Comparison of ENCODE assay signal across 11 cellular contexts in the genomic region with DNA sequence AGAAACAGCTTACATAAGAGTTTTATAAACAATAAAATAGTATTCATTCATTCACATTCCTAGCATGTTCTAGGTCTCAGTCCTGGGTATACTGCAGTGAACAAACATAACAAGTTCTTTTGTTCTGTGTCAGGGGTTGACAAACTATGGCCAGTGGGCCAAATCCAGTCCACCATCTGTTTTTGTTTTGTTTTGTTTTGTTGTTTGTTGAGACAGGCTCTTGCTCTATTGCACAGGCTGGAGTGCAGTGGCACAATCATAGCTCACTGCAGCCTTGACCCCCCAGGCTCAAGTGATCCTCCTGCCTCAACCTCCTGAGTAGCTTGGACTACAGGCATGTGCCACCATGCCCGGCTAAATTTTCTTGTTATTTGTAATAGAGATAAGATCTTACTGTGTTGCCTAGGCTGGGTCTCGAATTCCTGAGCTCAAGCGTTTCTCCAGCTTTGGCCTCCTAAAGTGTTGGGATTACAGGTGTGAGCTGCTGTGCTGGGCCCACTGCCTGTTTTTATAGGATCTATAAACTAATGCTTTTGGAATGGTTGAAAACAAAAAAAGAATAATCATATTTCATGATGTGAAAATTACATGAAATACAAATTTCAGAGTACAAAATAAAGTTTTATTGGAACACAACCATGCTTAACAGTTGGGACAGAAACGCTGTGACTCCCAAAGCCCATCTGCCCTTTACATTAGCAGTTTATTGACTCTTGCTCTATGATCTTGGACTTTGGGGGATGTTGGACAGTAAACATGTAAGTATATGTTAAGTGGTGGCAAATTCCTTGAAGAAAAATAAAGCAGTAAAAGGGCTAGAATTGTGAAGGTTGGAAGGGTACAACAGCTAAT. TPM values are rescaled to one million over a fixed set of nuclear protein-coding genes. Genes with fewer than 3 reads are reported as not detected.
DNase-seq lines count a peak whose midpoint lies in the region; ATAC-seq, FAIRE-seq and TF ChIP-seq lines count a peak whose summit lies in the region.
"Had no signal": no experiment of that assay in that cellular context is flagged by ENCODE, and none has a peak within 500 bp of the region (broad histone marks: within the 10 kb centered on the region; RNA-seq: fewer than 3 reads in every experiment).

No MANE protein-coding gene starts in this region.

- WGBS in tibial nerve, 2 donors, result 78 to 82% methylated on average over 4 of the region's 4 CpGs

- peak overlapping the region; percentile 36 to 91 (median 80) for H3K27ac Mint-ChIP-seq in CD4-positive, alpha-beta memory T cell
- H3K27ac Mint-ChIP-seq in naive thymus-derived CD8-positive, alpha-beta T cell, result peak overlapping the region; percentile 56 to 88 (median 78)

- H2AFZ ChIP-seq in endothelial cell of umbilical vein (ENCODE audit: low read depth, low read length), result no peak overlapping the region

- H3K79me2 ChIP-seq in endothelial cell of umbilical vein (ENCODE audit: control insufficient read depth, insufficient read depth, low read length), result peaks cover 87% of the 10 kb centered on the region

- peaks cover 66% of the 10 kb centered on the region for H3K4me1 ChIP-seq in CD4-positive, alpha-beta memory T cell (ENCODE audit: insufficient read depth, low read length)
- H3K4me1 ChIP-seq in SJSA1 (replicated peaks) (peaks cover 54% of the 10 kb centered on the region), endothelial cell of umbilical vein (ENCODE audit: control insufficient read depth, extremely low read depth, insufficient read depth, low read length) (peaks cover 26% of the 10 kb centered on the region), tibial nerve (peaks cover 0 to 62% (median 21%) of the 10 kb centered on the region in 4 donors)

- POLR2A ChIA-PET in CD4-positive, alpha-beta memory T cell (lab: Charles Lee; ENCODE audit: partially characterized antibody), result interaction anchor here (0.7 to 3.9 kb wide), 7 partner anchors 13 to 78 kb away, joined by 3 to 29 read pairs (median 4); a partner anchor contains a TSS
- POLR2A ChIA-PET in endothelial cell of umbilical vein (lab: Charles Lee), result interaction anchor here (0.5 to 0.8 kb wide), 2 partner anchors 20 to 284 kb away, joined by 3 read pairs; no protein-coding TSS in a partner anchor
- POLR2A ChIA-PET in naive thymus-derived CD8-positive, alpha-beta T cell (lab: Charles Lee), result interaction anchor here (1.1 kb wide), 1 partner anchor 14 kb away, joined by 4 read pairs; no protein-coding TSS in a partner anchor

- H3K9me1 ChIP-seq in endothelial cell of umbilical vein (replicated peaks; ENCODE audit: control insufficient read depth, extremely low read depth, insufficient read depth, low read length), result no peaks in the 10 kb centered on the region

- H3K27me3 ChIP-seq in CD4-positive, alpha-beta memory T cell (ENCODE audit: insufficient read depth, low read length), result no peaks in the 10 kb centered on the region
- H3K27me3 ChIP-seq in SJSA1 (replicated peaks) (no peaks in the 10 kb centered on the region), endothelial cell of umbilical vein (ENCODE audit: control insufficient read depth in 2 of 2, insufficient read depth in 2 of 2, low read length in 2 of 2) (no peaks in the 10 kb centered on the region), tibial nerve (no peaks in the 10 kb centered on the region)
- H3K27me3 ChIP-seq: heart right ventricle, right atrium auricular region, stomach had no signal

- peak overlapping the region; percentile 11 for H3K27ac ChIP-seq in CD4-positive, alpha-beta memory T cell (ENCODE audit: low read depth, low read length)
- H3K27ac ChIP-seq in SJSA1, result peak overlapping the region; percentile 42
- peak overlapping the region; percentile 66 for H3K27ac ChIP-seq in endothelial cell of umbilical vein (ENCODE audit: insufficient read depth, low read depth, low read length)
- peak overlapping the region in 2 of 4 donors; percentile 19 to 73 for H3K27ac ChIP-seq in tibial nerve
- H3K27ac ChIP-seq: right atrium auricular region had no signal

- dilution Hi-C loops in endothelial cell of umbilical vein (cut with MboI; ENCODE audit: extremely low pct_ligation_motif_present, low sequenced_read_pairs), result no loop called here

- peaks cover 11% of the 10 kb centered on the region for H4K20me1 ChIP-seq in endothelial cell of umbilical vein (replicated peaks; ENCODE audit: control insufficient read depth, extremely low read depth, insufficient read depth, low read length)

- TF ChIP-seq CTCF in endothelial cell of umbilical vein (IDR thresholded peaks at IDR 0.05; ENCODE audit: extremely low read depth in 1 of 2, insufficient read depth in 1 of 2, low read depth in 1 of 2, low read length in 2 of 2) (no peak), tibial nerve (IDR thresholded peaks at IDR 0.05) (no peak)

- CTCF ChIA-PET in CD4-positive, alpha-beta memory T cell (lab: Charles Lee; ENCODE audit: partially characterized antibody), result interaction anchor here (1.4 kb wide), 1 partner anchor 79 kb away, joined by 3 read pairs; no protein-coding TSS in a partner anchor
- CTCF ChIA-PET in endothelial cell of umbilical vein (lab: Charles Lee), result interaction anchor here (0.7 to 2.5 kb wide), 13 partner anchors 10 to 248 kb away, joined by 3 to 16 read pairs (median 4); a partner anchor contains a TSS

- no peaks in the 10 kb centered on the region for H3K27me3 Mint-ChIP-seq in CD4-positive, alpha-beta memory T cell
- H3K27me3 Mint-ChIP-seq in naive thymus-derived CD8-positive, alpha-beta T cell, result no peaks in the 10 kb centered on the region

- no peak for TF ChIP-seq EP300 in tibial nerve (IDR thresholded peaks at IDR 0.05)

- DNase-seq in CD4-positive, alpha-beta memory T cell, result no peak
- DNase-seq in SJSA1 (ENCODE audit: low read depth in 1 of 2, low spot score in 2 of 2) (peak; percentile 64 to 85), endothelial cell of umbilical vein (ENCODE audit: low read depth, low spot score) (no peak), tibial nerve (ENCODE audit: low spot score in 2 of 2) (no peak), NCI-H526 treated with DMSO at 0.1 percent for 48 hours (lab: John Stamatoyannopoulos, UW) (no peak), NCI-H146 treated with DMSO at 0.1 percent for 48 hours (lab: John Stamatoyannopoulos, UW; ENCODE audit: unreplicated experiment) (no peak), HPDE6-E6E7 (ENCODE audit: extremely low spot score) (no peak)
- no peak for DNase-seq in naive thymus-derived CD8-positive, alpha-beta T cell
- DNase-seq: heart right ventricle, stomach had no signal

- no peak overlapping the region for H3K9ac ChIP-seq in endothelial cell of umbilical vein (replicated peaks; ENCODE audit: extremely low read depth, insufficient read depth, low read length)

- BruUV-seq in endothelial cell of umbilical vein (replicated peaks; lab: Mats Ljungman, UMichigan), result no TSS peak

- H3K4me3 Mint-ChIP-seq in CD4-positive, alpha-beta memory T cell, result peak overlapping the region in 4 of 8 donors; percentile 23 to 66 (median 54)
- peak overlapping the region in 3 of 10 donors; percentile 10 to 60 (median 37) for H3K4me3 Mint-ChIP-seq in naive thymus-derived CD8-positive, alpha-beta T cell

- FAIRE-seq in endothelial cell of umbilical vein (lab: Jason Lieb, UNC), result no peak

- no peaks in the 10 kb centered on the region for H3K9me3 ChIP-seq in CD4-positive, alpha-beta memory T cell (ENCODE audit: control insufficient read depth in 1 of 2, low read length in 2 of 2)
- H3K9me3 ChIP-seq in SJSA1 (replicated peaks) (no peaks in the 10 kb centered on the region), endothelial cell of umbilical vein (replicated peaks; ENCODE audit: control insufficient read depth, insufficient read depth, low read length) (no peaks in the 10 kb centered on the region), tibial nerve (no peaks in the 10 kb centered on the region)
- H3K9me3 ChIP-seq: heart right ventricle, right atrium auricular region, stomach had no signal

- ATAC-seq in naive thymus-derived CD8-positive, alpha-beta T cell, result no peak

- H3K9me3 Mint-ChIP-seq in CD4-positive, alpha-beta memory T cell, result no peaks in the 10 kb centered on the region
- H3K9me3 Mint-ChIP-seq in naive thymus-derived CD8-positive, alpha-beta T cell, result no peaks in the 10 kb centered on the region

- TF ChIP-seq POLR2A in endothelial cell of umbilical vein (IDR thresholded peaks at IDR 0.05; ENCODE audit: low read depth, low read length) (no peak), tibial nerve (IDR thresholded peaks at IDR 0.05) (no peak)

- H3K4me1 Mint-ChIP-seq in CD4-positive, alpha-beta memory T cell, result peaks cover 40 to 75% (median 54%) of the 10 kb centered on the region in 4 donors
- peaks cover 23 to 67% (median 52%) of the 10 kb centered on the region in 4 donors for H3K4me1 Mint-ChIP-seq in naive thymus-derived CD8-positive, alpha-beta T cell

- H3K4me3 ChIP-seq in CD4-positive, alpha-beta memory T cell (ENCODE audit: low read length in 2 of 2), result no peak overlapping the region
- no peak overlapping the region for H3K4me3 ChIP-seq in SJSA1
- no peak overlapping the region for H3K4me3 ChIP-seq in endothelial cell of umbilical vein (replicated peaks in 1 of 3; ENCODE audit: insufficient read depth in 1 of 3, low read depth in 1 of 3, low read length in 3 of 3)
- H3K4me3 ChIP-seq in tibial nerve, result no peak overlapping the region
- H3K4me3 ChIP-seq: heart right ventricle, right atrium auricular region, stomach had no signal

- peaks cover 4 to 22% of the 10 kb centered on the region in 2 donors for H3K36me3 Mint-ChIP-seq in CD4-positive, alpha-beta memory T cell
- peaks cover 0 to 28% (median 7%) of the 10 kb centered on the region in 3 donors for H3K36me3 Mint-ChIP-seq in naive thymus-derived CD8-positive, alpha-beta T cell

- H3K4me2 ChIP-seq in endothelial cell of umbilical vein (ENCODE audit: insufficient read depth, low read length), result peak overlapping the region; percentile 82

- intact Hi-C loops in CD4-positive, alpha-beta memory T cell (cut with micrococcal nuclease), result no loop called here
- intact Hi-C loops in endothelial cell of umbilical vein (cut with micrococcal nuclease), result loop anchor here (1.0 to 5.0 kb wide), 3 partner anchors 18 to 70 kb away; a partner anchor contains a TSS

- no peaks in the 10 kb centered on the region for H3K36me3 ChIP-seq in CD4-positive, alpha-beta memory T cell (ENCODE audit: insufficient read depth, low read length)
- H3K36me3 ChIP-seq in SJSA1, result peaks cover 12% of the 10 kb centered on the region
- no peaks in the 10 kb centered on the region for H3K36me3 ChIP-seq in endothelial cell of umbilical vein (ENCODE audit: control insufficient read depth in 2 of 2, extremely low read depth in 1 of 2, insufficient read depth in 2 of 2, low read length in 2 of 2)
- H3K36me3 ChIP-seq in tibial nerve, result no peaks in the 10 kb centered on the region
- H3K36me3 ChIP-seq: right atrium auricular region, stomach had no signal

RNA-seq across cellular contexts. Expression of a gene that starts 17.9 kb away (rescaled TPM):
- total RNA-seq in CD4-positive, alpha-beta memory T cell, result 100 to 1,000 TPM; 149 to 157 TPM
- polyA plus RNA-seq in CD4-positive, alpha-beta memory T cell, result 100 to 1,000 TPM; 241 to 296 TPM
- 198 and 301 TPM in 2 replicates for total RNA-seq in SJSA1 (2014; rRNA removed; shearing (Covaris generic))
- 177 and 183 TPM in 2 replicates for total RNA-seq in endothelial cell of umbilical vein
- polyA plus RNA-seq in endothelial cell of umbilical vein, result 60.8 and 77.1 TPM in 2 replicates
- 98.5 and 100 TPM in 2 replicates for polyA plus RNA-seq in endothelial cell of umbilical vein (2011; cell fraction: cytosol; rRNA removed)
- 116 and 147 TPM in 2 replicates for polyA plus RNA-seq in endothelial cell of umbilical vein (2011; cell fraction: nucleus; rRNA removed)
- polyA plus RNA-seq in endothelial cell of umbilical vein (2012), result 130 and 174 TPM in 2 replicates
- 84.3 and 114 TPM in 2 replicates for polyA minus RNA-seq in endothelial cell of umbilical vein
- 167 TPM for polyA minus RNA-seq in endothelial cell of umbilical vein (2011; cell fraction: cytosol; rRNA and poly(A)+ RNA removed)
- polyA minus RNA-seq in endothelial cell of umbilical vein (2011; cell fraction: nucleus; rRNA and poly(A)+ RNA removed), result 98.8 and 149 TPM in 2 replicates
- 100 to 1,000 TPM; 126 to 135 TPM for total RNA-seq in naive thymus-derived CD8-positive, alpha-beta T cell
- 100 to 1,000 TPM; 100 to 169 (median 116) TPM for polyA plus RNA-seq in naive thymus-derived CD8-positive, alpha-beta T cell
- total RNA-seq in tibial nerve, result 100 to 1,000 TPM in 3 of 4 donors, 10 to 100 TPM in 1; 90.8 to 126 (median 114) TPM

RNA-seq across cellular contexts. Expression of a gene that starts 18.5 kb away (rescaled TPM):
- 10 to 100 TPM; 24.3 to 27.2 TPM for total RNA-seq in CD4-positive, alpha-beta memory T cell
- 10 to 100 TPM; 10.9 to 13.8 TPM for polyA plus RNA-seq in CD4-positive, alpha-beta memory T cell
- 15.0 and 28.4 TPM in 2 replicates for total RNA-seq in SJSA1 (2014; rRNA removed; shearing (Covaris generic))
- total RNA-seq in endothelial cell of umbilical vein, result 24.5 and 28.4 TPM in 2 replicates
- 12.3 and 12.6 TPM in 2 replicates for polyA plus RNA-seq in endothelial cell of umbilical vein
- polyA plus RNA-seq in endothelial cell of umbilical vein (2011; cell fraction: cytosol; rRNA removed), result 8.8 and 10.2 TPM in 2 replicates
- polyA plus RNA-seq in endothelial cell of umbilical vein (2011; cell fraction: nucleus; rRNA removed), result 17.8 and 20.4 TPM in 2 replicates
- polyA plus RNA-seq in endothelial cell of umbilical vein (2012), result 14.0 and 14.2 TPM in 2 replicates
- polyA minus RNA-seq in endothelial cell of umbilical vein, result 15.4 and 17.3 TPM in 2 replicates
- polyA minus RNA-seq in endothelial cell of umbilical vein (2011; cell fraction: cytosol; rRNA and poly(A)+ RNA removed), result 17.0 TPM
- polyA minus RNA-seq in endothelial cell of umbilical vein (2011; cell fraction: nucleus; rRNA and poly(A)+ RNA removed), result 26.6 and 30.4 TPM in 2 replicates
- 10 to 100 TPM; 22.6 to 23.7 TPM for total RNA-seq in naive thymus-derived CD8-positive, alpha-beta T cell
- polyA plus RNA-seq in naive thymus-derived CD8-positive, alpha-beta T cell, result 10 to 100 TPM; 12.6 to 15.7 (median 15.4) TPM
- total RNA-seq in tibial nerve, result 10 to 100 TPM; 18.4 to 24.0 (median 20.4) TPM

RNA-seq across cellular contexts. Expression of a gene that starts 37.0 kb away (rescaled TPM):
- 10 to 100 TPM; 90.6 to 96.1 TPM for total RNA-seq in CD4-positive, alpha-beta memory T cell
- 10 to 100 TPM; 21.8 to 43.6 TPM for polyA plus RNA-seq in CD4-positive, alpha-beta memory T cell
- total RNA-seq in SJSA1 (2014; rRNA removed; shearing (Covaris generic)), result 47.4 and 57.0 TPM in 2 replicates
- total RNA-seq in endothelial cell of umbilical vein (103 and 113 TPM in 2 replicates), tibial nerve (10 to 100 TPM; 30.6 to 69.9 (median 43.8) TPM)
- polyA plus RNA-seq in endothelial cell of umbilical vein, result 97.1 and 98.0 TPM in 2 replicates
- polyA plus RNA-seq in endothelial cell of umbilical vein (2011; cell fraction: cytosol; rRNA removed), result 57.2 and 77.0 TPM in 2 replicates
- 307 and 333 TPM in 2 replicates for polyA plus RNA-seq in endothelial cell of umbilical vein (2011; cell fraction: nucleus; rRNA removed)
- polyA plus RNA-seq in endothelial cell of umbilical vein (2012), result 53.5 and 58.7 TPM in 2 replicates
- polyA minus RNA-seq in endothelial cell of umbilical vein, result 70.9 and 100 TPM in 2 replicates
- 36.7 TPM for polyA minus RNA-seq in endothelial cell of umbilical vein (2011; cell fraction: cytosol; rRNA and poly(A)+ RNA removed)
- 88.9 and 98.3 TPM in 2 replicates for polyA minus RNA-seq in endothelial cell of umbilical vein (2011; cell fraction: nucleus; rRNA and poly(A)+ RNA removed)
- 10 to 100 TPM; 84.2 to 89.9 TPM for total RNA-seq in naive thymus-derived CD8-positive, alpha-beta T cell
- polyA plus RNA-seq in naive thymus-derived CD8-positive, alpha-beta T cell, result 10 to 100 TPM; 24.7 to 40.4 (median 29.5) TPM

Comparison
In these comparisons a context has a peak if more than half of its experiments do, and no peak if none do; other contexts are left out.
1. DNase-seq: peak in SJSA1 (2 of 2); none in CD4-positive, alpha-beta memory T cell (0 of 5), endothelial cell of umbilical vein (single experiment), naive thymus-derived CD8-positive, alpha-beta T cell (0 of 10), tibial nerve (0 of 2), NCI-H526 treated with DMSO at 0.1 percent for 48 hours (single experiment), NCI-H146 treated with DMSO at 0.1 percent for 48 hours (single experiment) and HPDE6-E6E7 (single experiment).